In genomic region chr1:77986810-77987209, GRCh38 we compare ENCODE assay signal across 1 cellular context.
TF ChIP-seq lines count a peak whose summit lies in the region.

No MANE protein-coding gene starts in this region.

TF ChIP-seq in GM12878, 131 proteins besides CTCF, POLR2A, EP300 and RAD21:
- TF ChIP-seq MTA2 (IDR thresholded peaks at IDR 0.05; ENCODE audit: low read depth), result no peak
- no peak for TF ChIP-seq SPI1 (IDR thresholded peaks at IDR 0.05; ENCODE audit: borderline replicate concordance, insufficient read depth, low read depth, low read length)
- TF ChIP-seq NR2F1 (conservative IDR thresholded peaks at IDR 0.05), result no peak
- no peak for TF ChIP-seq USF1 (IDR thresholded peaks at IDR 0.05; ENCODE audit: borderline replicate concordance, extremely low read length, insufficient read depth, low read depth, low read length)
- no peak for TF ChIP-seq ZBTB11 (CRISPR knock-in tag; IDR thresholded peaks at IDR 0.05)
TF ChIP-seq in GM12878: peak in this region for 0.
